ENCODE assay signal across 1 cellular context in the genomic region with DNA sequence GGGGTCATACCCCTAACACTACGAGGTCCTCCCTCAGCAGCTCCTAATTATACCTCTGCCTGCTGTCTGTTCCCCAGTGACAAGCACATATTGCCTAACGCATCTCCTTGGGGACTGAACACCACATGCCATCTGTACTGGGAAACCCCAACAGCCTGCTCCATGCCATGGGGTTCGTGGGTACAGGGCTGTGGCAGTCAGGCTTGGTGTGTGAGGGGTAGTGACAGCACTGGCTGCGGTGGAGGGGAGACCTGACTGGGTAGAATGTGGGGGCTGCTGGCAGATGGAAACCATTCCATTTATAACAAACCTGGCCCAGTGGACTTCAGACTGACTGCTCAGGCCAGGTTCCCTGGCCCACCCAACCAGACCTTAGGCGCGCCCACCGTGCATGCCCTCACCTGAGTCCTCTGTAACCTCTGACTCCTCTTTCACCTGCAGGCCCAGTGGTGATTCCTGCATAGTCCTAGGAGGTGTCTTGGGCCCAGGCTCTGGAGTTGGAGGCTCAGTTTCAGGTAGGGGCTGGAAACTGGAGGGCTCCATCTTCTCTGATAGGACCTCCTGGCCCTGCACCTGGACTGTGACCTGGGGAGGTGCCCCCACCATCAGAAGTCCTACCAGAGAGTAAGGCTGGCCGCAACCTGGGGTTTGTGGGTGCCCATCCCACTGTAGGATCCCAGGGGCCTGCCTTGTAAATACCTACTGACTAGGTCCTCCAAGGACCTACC.
TF ChIP-seq lines count a peak whose summit lies in the region.

No MANE protein-coding gene starts in this region.

TF ChIP-seq in WTC11, 78 proteins besides CTCF, POLR2A, EP300 and RAD21 (continued from another document):
- TF ChIP-seq, protein P1, sequence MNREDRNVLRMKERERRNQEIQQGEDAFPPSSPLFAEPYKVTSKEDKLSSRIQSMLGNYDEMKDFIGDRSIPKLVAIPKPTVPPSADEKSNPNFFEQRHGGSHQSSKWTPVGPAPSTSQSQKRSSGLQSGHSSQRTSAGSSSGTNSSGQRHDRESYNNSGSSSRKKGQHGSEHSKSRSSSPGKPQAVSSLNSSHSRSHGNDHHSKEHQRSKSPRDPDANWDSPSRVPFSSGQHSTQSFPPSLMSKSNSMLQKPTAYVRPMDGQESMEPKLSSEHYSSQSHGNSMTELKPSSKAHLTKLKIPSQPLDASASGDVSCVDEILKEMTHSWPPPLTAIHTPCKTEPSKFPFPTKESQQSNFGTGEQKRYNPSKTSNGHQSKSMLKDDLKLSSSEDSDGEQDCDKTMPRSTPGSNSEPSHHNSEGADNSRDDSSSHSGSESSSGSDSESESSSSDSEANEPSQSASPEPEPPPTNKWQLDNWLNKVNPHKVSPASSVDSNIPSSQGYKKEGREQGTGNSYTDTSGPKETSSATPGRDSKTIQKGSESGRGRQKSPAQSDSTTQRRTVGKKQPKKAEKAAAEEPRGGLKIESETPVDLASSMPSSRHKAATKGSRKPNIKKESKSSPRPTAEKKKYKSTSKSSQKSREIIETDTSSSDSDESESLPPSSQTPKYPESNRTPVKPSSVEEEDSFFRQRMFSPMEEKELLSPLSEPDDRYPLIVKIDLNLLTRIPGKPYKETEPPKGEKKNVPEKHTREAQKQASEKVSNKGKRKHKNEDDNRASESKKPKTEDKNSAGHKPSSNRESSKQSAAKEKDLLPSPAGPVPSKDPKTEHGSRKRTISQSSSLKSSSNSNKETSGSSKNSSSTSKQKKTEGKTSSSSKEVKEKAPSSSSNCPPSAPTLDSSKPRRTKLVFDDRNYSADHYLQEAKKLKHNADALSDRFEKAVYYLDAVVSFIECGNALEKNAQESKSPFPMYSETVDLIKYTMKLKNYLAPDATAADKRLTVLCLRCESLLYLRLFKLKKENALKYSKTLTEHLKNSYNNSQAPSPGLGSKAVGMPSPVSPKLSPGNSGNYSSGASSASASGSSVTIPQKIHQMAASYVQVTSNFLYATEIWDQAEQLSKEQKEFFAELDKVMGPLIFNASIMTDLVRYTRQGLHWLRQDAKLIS (CRISPR knock-in tag; IDR thresholded peaks at IDR 0.05; ENCODE audit: borderline replicate concordance), result no peak
- TF ChIP-seq ATF6 (CRISPR knock-in tag; IDR thresholded peaks at IDR 0.05) (no peak), MXD4 (CRISPR knock-in tag; IDR thresholded peaks at IDR 0.05; ENCODE audit: borderline replicate concordance) (no peak)
